Comparison of ENCODE assay signal across 1 cellular context in the genomic region with DNA sequence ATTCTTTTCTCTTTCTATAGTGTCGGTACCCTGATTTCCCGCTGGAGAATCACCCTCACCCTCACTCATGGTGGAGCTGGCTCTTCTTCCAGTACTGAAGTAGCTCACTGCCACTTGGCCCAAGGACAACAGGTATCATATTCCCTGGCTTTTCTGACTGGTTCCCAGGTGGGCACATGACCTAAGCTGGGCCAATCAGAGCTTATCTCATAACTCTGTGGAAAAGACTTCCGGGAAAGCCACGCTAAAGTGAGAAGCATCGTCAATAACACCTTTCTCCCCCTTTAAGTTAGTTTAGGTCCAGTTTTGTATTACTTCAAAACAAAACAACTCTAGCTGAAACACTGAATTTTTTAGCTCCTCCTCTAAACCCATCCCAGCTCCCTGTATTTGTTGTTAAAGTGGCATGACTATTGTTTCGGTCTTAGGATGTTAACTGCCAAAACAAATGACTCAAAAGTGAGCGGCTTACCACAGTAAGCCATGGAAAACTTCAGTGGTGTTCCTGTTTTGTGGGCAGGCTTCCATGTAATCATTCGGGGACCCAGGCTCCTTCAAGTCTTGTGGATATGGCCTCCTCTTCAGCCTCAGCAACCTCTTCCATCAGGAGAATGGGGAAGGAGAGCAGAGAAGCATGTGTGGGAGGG.
TF ChIP-seq lines count a peak whose summit lies in the region.

No MANE protein-coding gene starts in this region.

TF ChIP-seq in WTC11, 78 proteins besides CTCF, POLR2A, EP300 and RAD21 (continued from another document):
- TF ChIP-seq, protein P1, sequence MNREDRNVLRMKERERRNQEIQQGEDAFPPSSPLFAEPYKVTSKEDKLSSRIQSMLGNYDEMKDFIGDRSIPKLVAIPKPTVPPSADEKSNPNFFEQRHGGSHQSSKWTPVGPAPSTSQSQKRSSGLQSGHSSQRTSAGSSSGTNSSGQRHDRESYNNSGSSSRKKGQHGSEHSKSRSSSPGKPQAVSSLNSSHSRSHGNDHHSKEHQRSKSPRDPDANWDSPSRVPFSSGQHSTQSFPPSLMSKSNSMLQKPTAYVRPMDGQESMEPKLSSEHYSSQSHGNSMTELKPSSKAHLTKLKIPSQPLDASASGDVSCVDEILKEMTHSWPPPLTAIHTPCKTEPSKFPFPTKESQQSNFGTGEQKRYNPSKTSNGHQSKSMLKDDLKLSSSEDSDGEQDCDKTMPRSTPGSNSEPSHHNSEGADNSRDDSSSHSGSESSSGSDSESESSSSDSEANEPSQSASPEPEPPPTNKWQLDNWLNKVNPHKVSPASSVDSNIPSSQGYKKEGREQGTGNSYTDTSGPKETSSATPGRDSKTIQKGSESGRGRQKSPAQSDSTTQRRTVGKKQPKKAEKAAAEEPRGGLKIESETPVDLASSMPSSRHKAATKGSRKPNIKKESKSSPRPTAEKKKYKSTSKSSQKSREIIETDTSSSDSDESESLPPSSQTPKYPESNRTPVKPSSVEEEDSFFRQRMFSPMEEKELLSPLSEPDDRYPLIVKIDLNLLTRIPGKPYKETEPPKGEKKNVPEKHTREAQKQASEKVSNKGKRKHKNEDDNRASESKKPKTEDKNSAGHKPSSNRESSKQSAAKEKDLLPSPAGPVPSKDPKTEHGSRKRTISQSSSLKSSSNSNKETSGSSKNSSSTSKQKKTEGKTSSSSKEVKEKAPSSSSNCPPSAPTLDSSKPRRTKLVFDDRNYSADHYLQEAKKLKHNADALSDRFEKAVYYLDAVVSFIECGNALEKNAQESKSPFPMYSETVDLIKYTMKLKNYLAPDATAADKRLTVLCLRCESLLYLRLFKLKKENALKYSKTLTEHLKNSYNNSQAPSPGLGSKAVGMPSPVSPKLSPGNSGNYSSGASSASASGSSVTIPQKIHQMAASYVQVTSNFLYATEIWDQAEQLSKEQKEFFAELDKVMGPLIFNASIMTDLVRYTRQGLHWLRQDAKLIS (CRISPR knock-in tag; IDR thresholded peaks at IDR 0.05; ENCODE audit: borderline replicate concordance) = no peak
